Comparison of ENCODE assay signal across 8 cellular contexts in genomic region chr5:136132557-136133415, GRCh38. TPM values are rescaled to one million over a fixed set of nuclear protein-coding genes. Genes with fewer than 3 reads are reported as not detected.
DNase-seq lines count a peak whose midpoint lies in the region; ATAC-seq, FAIRE-seq and TF ChIP-seq lines count a peak whose summit lies in the region.

Gene SMAD5, plus strand, starts transcription at chr5:136132845. Its CDS starts 20,916 bp downstream, at chr5:136153761.

- DNase-seq in NCI-H1436 treated with DMSO at 0.1 percent for 48 hours (lab: John Stamatoyannopoulos, UW) (peak; percentile 39), anterior cingulate cortex (lab: John Stamatoyannopoulos, UW) (peak; percentile 38 to 98 (median 94)), right cardiac atrium (peak; percentile 97 to 99 (median 98)), pulmonary artery endothelial cell (ENCODE audit: low read depth, low spot score) (peak; percentile 84), urothelium cell line (ENCODE audit: low spot score) (peak; percentile 97)

- peak within 1 kb of the TSS; percentile 95 for H3K27ac ChIP-seq in right cardiac atrium (ENCODE audit: low read length)

- ATAC-seq in HG02840 (IDR thresholded peaks at IDR 0.05; ENCODE audit: low FRiP score, unreplicated experiment), result peak; percentile 86
- peak; percentile 99 for ATAC-seq in right cardiac atrium

- peak; percentile 76 for TF ChIP-seq POLR2A in GM15510 (IDR thresholded peaks at IDR 0.05; ENCODE audit: borderline replicate concordance, extremely low read depth, insufficient read length)

- no peaks in the 10 kb centered on the region for H3K9me3 ChIP-seq in right cardiac atrium (ENCODE audit: control insufficient read depth, low read length)

- peak within 1 kb of the TSS; percentile 87 for H3K4me3 ChIP-seq in right cardiac atrium (ENCODE audit: low read length)

- FAIRE-seq in urothelium cell line (lab: Jason Lieb, UNC), result peak; percentile 27

- under 1% methylated on average over 93 of the region's 93 CpGs for WGBS in right cardiac atrium

- intact Hi-C loops in T-helper 2 cell treated with Interferon-gamma antibody and Interleukin-4, amounts not matched to agents 100 ng/mL and 5 ng/mL, for 36 hours (cut with micrococcal nuclease), result loop anchor here (2.0 to 10.0 kb wide), 2 partner anchors 52 to 808 kb away; no protein-coding TSS in a partner anchor
- intact Hi-C loops in right cardiac atrium (cut with DNase I), result loop anchor here in 1 of 4 donors (5.0 kb wide), 1 partner anchor 40 kb away; no protein-coding TSS in a partner anchor

- peaks cover 2% of the 10 kb centered on the region for H3K4me1 ChIP-seq in right cardiac atrium (ENCODE audit: control insufficient read depth, insufficient read depth, low read length)

- no peaks in the 10 kb centered on the region for H3K27me3 ChIP-seq in right cardiac atrium (ENCODE audit: control insufficient read depth, insufficient read depth)

RNA-seq across cellular contexts. Expression of gene SMAD5, which starts in this region (rescaled TPM):
- total RNA-seq in T-helper 2 cell treated with Interferon-gamma antibody and Interleukin-4, amounts not matched to agents 100 ng/mL and 5 ng/mL, for 36 hours, result 21.9 and 24.8 TPM in 2 replicates
- total RNA-seq in right cardiac atrium (10 to 100 TPM; 43.9 to 62.9 (median 58.2) TPM), pulmonary artery endothelial cell (33.1 and 39.0 TPM in 2 replicates)
- polyA plus RNA-seq in right cardiac atrium, result 8.7 TPM

Comparison
In these comparisons a context has a peak if more than half of its experiments do, and no peak if none do; other contexts are left out.
1. Peak in every context shown above with its lines: DNase-seq, ATAC-seq, H3K4me3 ChIP-seq and H3K27ac ChIP-seq.
2. DNase-seq: peak in every context shown above with its lines; median percentile 98 in right cardiac atrium; 97 in urothelium cell line; 94 in anterior cingulate cortex; 84 in pulmonary artery endothelial cell; 39 in NCI-H1436 treated with DMSO at 0.1 percent for 48 hours.